22 cellular contexts compared by ENCODE assay signal in the genomic region with DNA sequence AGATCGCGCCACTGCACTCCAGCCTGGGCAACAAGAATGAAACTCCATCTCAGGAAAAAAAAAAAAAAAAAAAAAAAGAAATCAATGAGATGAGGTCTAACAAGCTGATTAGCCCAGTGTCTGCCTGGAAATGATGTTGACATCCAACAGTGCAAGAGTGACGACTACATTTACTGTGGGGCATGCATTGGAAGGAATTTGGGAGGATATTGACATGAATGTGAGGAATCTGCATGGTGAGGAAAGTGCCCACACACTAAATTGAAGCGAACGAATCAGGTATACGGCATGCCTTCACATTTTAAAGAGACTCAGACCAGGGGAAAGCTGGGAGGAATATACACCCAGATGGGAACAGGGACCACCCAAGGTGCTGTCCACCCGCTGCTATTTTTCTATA. TPM values are rescaled to one million over a fixed set of nuclear protein-coding genes. Genes with fewer than 3 reads are reported as not detected.
DNase-seq lines count a peak whose midpoint lies in the region; TF ChIP-seq lines count a peak whose summit lies in the region.
"Had no signal": no experiment of that assay in that cellular context is flagged by ENCODE, and none has a peak within 500 bp of the region (broad histone marks: within the 10 kb centered on the region; RNA-seq: fewer than 3 reads in every experiment).

No MANE protein-coding gene starts in this region.

- peak overlapping the region in 3 of 5 donors; percentile 2 to 88 (median 49) for H3K27ac ChIP-seq in adrenal gland
- peak overlapping the region; percentile 80 for H3K27ac ChIP-seq in hepatocyte
- H3K27ac ChIP-seq in skeletal muscle tissue (ENCODE audit: low read depth, low read length) = peak overlapping the region; percentile 86
- H3K27ac ChIP-seq: epithelial cell of prostate, HL-60, vagina, WERI-Rb-1 had no signal

- H3K27ac Mint-ChIP-seq in chondrocyte (ENCODE audit: unreplicated experiment) = no peak overlapping the region

- H3K4me1 ChIP-seq in adrenal gland (replicated peaks in 1 of 2) (peaks cover 6 to 15% of the 10 kb centered on the region in 2 donors), hepatocyte (ENCODE audit: insufficient read depth) (no peaks in the 10 kb centered on the region), skeletal muscle tissue (ENCODE audit: control insufficient read depth in 3 of 3, insufficient read depth in 3 of 3, low read length in 3 of 3) (peaks cover 61 to 98% (median 71%) of the 10 kb centered on the region in 3 donors)
- H3K4me1 ChIP-seq: prostate gland had no signal

- intact Hi-C loops in adrenal gland (cut with DNase I) = no loop called here

- no peak for TF ChIP-seq POLR2A in adrenal gland (IDR thresholded peaks at IDR 0.05)

- no peak overlapping the region for H2AFZ ChIP-seq in hepatocyte

- peak overlapping the region; percentile 22 to 71 (median 43) for H3K9ac ChIP-seq in skeletal muscle tissue (ENCODE audit: low read depth in 1 of 3, low read length in 3 of 3)

- H4K20me1 ChIP-seq in hepatocyte (ENCODE audit: insufficient read depth, poor library complexity, severe bottlenecking) = no peaks in the 10 kb centered on the region

- no peaks in the 10 kb centered on the region for H3K27me3 ChIP-seq in adrenal gland
- H3K27me3 ChIP-seq in hepatocyte = no peaks in the 10 kb centered on the region
- no peaks in the 10 kb centered on the region for H3K27me3 ChIP-seq in skeletal muscle tissue (ENCODE audit: control insufficient read depth in 3 of 3, insufficient read depth in 3 of 3, low read length in 3 of 3)
- H3K27me3 ChIP-seq: vagina had no signal

- H3K9me3 Mint-ChIP-seq in chondrocyte (ENCODE audit: low read depth) = peaks cover under 1% of the 10 kb centered on the region

- H3K79me2 ChIP-seq in hepatocyte = no peaks in the 10 kb centered on the region

- H3K4me1 Mint-ChIP-seq in chondrocyte (ENCODE audit: low read depth) = peaks cover 19% of the 10 kb centered on the region

- H3K4me3 ChIP-seq in adrenal gland = no peak overlapping the region
- no peak overlapping the region for H3K4me3 ChIP-seq in hepatocyte
- H3K4me3 ChIP-seq in skeletal muscle tissue (ENCODE audit: low read length in 3 of 3) = no peak overlapping the region
- H3K4me3 ChIP-seq: GM12878, HAP-1, lung, prostate gland, vagina had no signal

- peaks cover 37% of the 10 kb centered on the region for H3K27me3 Mint-ChIP-seq in chondrocyte (ENCODE audit: low read depth)

- no peak overlapping the region for H3K4me2 ChIP-seq in hepatocyte

- WGBS in adrenal gland, 4 donors = 83 to 87% (median 87%) methylated on average over 7 of the region's 7 CpGs
- WGBS in hepatocyte (ENCODE audit: low lambda C conversion rate, missing lambda C conversion rate) = 80% methylated on average over 7 of the region's 7 CpGs

- no peaks in the 10 kb centered on the region for H3K9me3 ChIP-seq in adrenal gland (replicated peaks in 1 of 3)
- no peaks in the 10 kb centered on the region for H3K9me3 ChIP-seq in hepatocyte (ENCODE audit: low read depth)
- H3K9me3 ChIP-seq in skeletal muscle tissue (ENCODE audit: control insufficient read depth in 3 of 3, low read length in 3 of 3) = no peaks in the 10 kb centered on the region
- H3K9me3 ChIP-seq: HAP-1, prostate gland, vagina had no signal

- peaks cover 3% of the 10 kb centered on the region for H3K36me3 Mint-ChIP-seq in chondrocyte (ENCODE audit: low read depth)

- TF ChIP-seq CTCF in adrenal gland (IDR thresholded peaks at IDR 0.05) (no peak), hepatocyte (IDR thresholded peaks at IDR 0.05; ENCODE audit: poor library complexity) (no peak), chondrocyte (IDR thresholded peaks at IDR 0.05) (no peak)

- no peaks in the 10 kb centered on the region for H3K9me2 ChIP-seq in hepatocyte (replicated peaks; ENCODE audit: insufficient read depth)

- no peak overlapping the region for H3K4me3 Mint-ChIP-seq in chondrocyte (ENCODE audit: unreplicated experiment)

- H3K36me3 ChIP-seq in adrenal gland (replicated peaks in 1 of 2) = no peaks in the 10 kb centered on the region
- H3K36me3 ChIP-seq in hepatocyte (replicated peaks; ENCODE audit: insufficient read depth, low read depth) = no peaks in the 10 kb centered on the region
- peaks cover 39 to 49% (median 45%) of the 10 kb centered on the region in 3 donors for H3K36me3 ChIP-seq in skeletal muscle tissue (ENCODE audit: control insufficient read depth in 3 of 3, insufficient read depth in 3 of 3, low read length in 3 of 3)
- H3K36me3 ChIP-seq: HAP-1, prostate gland, vagina, WERI-Rb-1 had no signal

- DNase-seq in AG20443 (ENCODE audit: low spot score) (peak; percentile 33), adrenal gland (no peak), hepatocyte (ENCODE audit: low spot score) (no peak), KG1 (lab: John Stamatoyannopoulos, UW) (no peak), mucosa of gallbladder (ENCODE audit: low spot score) (no peak), chondrocyte (ENCODE audit: low spot score) (no peak), NCI-H524 treated with DMSO at 0.1 percent for 48 hours (lab: John Stamatoyannopoulos, UW) (no peak)
- DNase-seq: activated naive CD4-positive, alpha-beta T cell treated with anti-CD3 and anti-CD28 coated beads, Interleukin-2, amount 50 U/mL, for 16 hours; Calu3; cerebellar nuclear complex; NCI-H1048; NCI-H187; stimulated activated CD4-positive, alpha-beta T cell treated with anti-CD3 and anti-CD28 coated beads, Interleukin-2, amount 100 ng/mL, for 24 hours; WERI-Rb-1 had no signal

RNA-seq across cellular contexts. Expression of gene ABLIM2, which starts 57.9 kb away (rescaled TPM):
- 10 to 100 TPM in 7 of 8 donors, 1 to 10 TPM in 1; 9.9 to 31.2 (median 17.6) TPM for total RNA-seq in adrenal gland
- polyA plus RNA-seq in adrenal gland = 10 to 100 TPM in 2 of 3 donors, 1 to 10 TPM in 1; 5.8 to 14.1 (median 10.5) TPM
- 0.68 and 1.7 TPM in 2 replicates for total RNA-seq in hepatocyte
- polyA plus RNA-seq in hepatocyte = 2.0 and 3.3 TPM in 2 replicates
- 7.3 TPM for total RNA-seq in skeletal muscle tissue
- total RNA-seq in mucosa of gallbladder = 11.3 TPM
- 0.47 to 0.70 TPM (median 0.64 TPM) in 3 replicates for total RNA-seq in chondrocyte
